Comparison of ENCODE assay signal across 16 cellular contexts in genomic region chr5:55177078-55177477, GRCh38. TPM values are rescaled to one million over a fixed set of nuclear protein-coding genes. Genes with fewer than 3 reads are reported as not detected.
DNase-seq lines count a peak whose midpoint lies in the region; ATAC-seq and TF ChIP-seq lines count a peak whose summit lies in the region.
"Had no signal": no experiment of that assay in that cellular context is flagged by ENCODE, and none has a peak within 500 bp of the region (broad histone marks: within the 10 kb centered on the region; RNA-seq: fewer than 3 reads in every experiment).

No MANE protein-coding gene starts in this region.

- POLR2A ChIA-PET in HCT116 (lab: Charles Lee): interaction anchor here (0.6 to 1.0 kb wide), 2 partner anchors 49 to 54 kb away, joined by 3 to 4 read pairs; no protein-coding TSS in a partner anchor
- POLR2A ChIA-PET in CD8-positive, alpha-beta memory T cell (lab: Charles Lee): interaction anchor here (0.5 kb wide), 1 partner anchor 1774 kb away, joined by 3 read pairs; no protein-coding TSS in a partner anchor

- TF ChIP-seq RAD21 in HCT116 (IDR thresholded peaks at IDR 0.05; ENCODE audit: low read depth): no peak

- TF ChIP-seq POLR2A in HCT116 (IDR thresholded peaks at IDR 0.05; ENCODE audit: borderline replicate concordance, extremely low read depth, insufficient read depth, insufficient read length): no peak

- no peak overlapping the region for H3K27ac Mint-ChIP-seq in CD14-positive monocyte
- peak overlapping the region in 1 of 8 donors; percentile 11 for H3K27ac Mint-ChIP-seq in CD8-positive, alpha-beta memory T cell
- H3K27ac Mint-ChIP-seq: activated T-cell treated with anti-CD3 and anti-CD28 coated beads, Interleukin-2, amount 50 U/mL, for 24 hours; CD4-positive, alpha-beta T cell had no signal

- intact Hi-C loops in CD14-positive monocyte (cut with micrococcal nuclease): no loop called here
- intact Hi-C loops in HCT116 (cut with micrococcal nuclease): loop anchor here (5.0 to 10.0 kb wide), 2 partner anchors 40 to 818 kb away; partner anchors contain the start of gene IL6ST

- peak overlapping the region; percentile 98 for H2AFZ ChIP-seq in HCT116 (ENCODE audit: low read depth, low read length, poor library complexity, severe bottlenecking)

- H3K79me2 ChIP-seq in HCT116 (ENCODE audit: insufficient read depth, low read length): no peaks in the 10 kb centered on the region

- peaks cover 0 to 7% of the 10 kb centered on the region in 2 donors for H3K36me3 Mint-ChIP-seq in CD14-positive monocyte
- no peaks in the 10 kb centered on the region for H3K36me3 Mint-ChIP-seq in CD8-positive, alpha-beta memory T cell

- peaks cover 2 to 22% (median 7%) of the 10 kb centered on the region in 7 donors for H3K9me3 Mint-ChIP-seq in CD14-positive monocyte
- peaks cover 0 to 11% (median 0%) of the 10 kb centered on the region in 5 donors for H3K9me3 Mint-ChIP-seq in CD8-positive, alpha-beta memory T cell
- H3K9me3 Mint-ChIP-seq: activated T-cell treated with anti-CD3 and anti-CD28 coated beads, Interleukin-2, amount 50 U/mL, for 24 hours; CD4-positive, alpha-beta T cell had no signal

- H3K4me2 ChIP-seq in HCT116 (ENCODE audit: low read length): peak overlapping the region; percentile 74

- H3K9me3 ChIP-seq in HCT116 (ENCODE audit: control insufficient read depth in 1 of 2, insufficient read depth in 1 of 2, low read depth in 1 of 2, low read length in 2 of 2): no peaks in the 10 kb centered on the region
- H3K9me3 ChIP-seq in SJCRH30 (replicated peaks): no peaks in the 10 kb centered on the region
- H3K9me3 ChIP-seq in iPS-20b (ENCODE audit: insufficient read depth, low read depth, low read length): no peaks in the 10 kb centered on the region
- H3K9me3 ChIP-seq in CD8-positive, alpha-beta memory T cell (ENCODE audit: low read length): no peaks in the 10 kb centered on the region
- H3K9me3 ChIP-seq: neutrophil had no signal

- TF ChIP-seq CTCF in CD14-positive monocyte (IDR thresholded peaks at IDR 0.05): no peak
- TF ChIP-seq CTCF in HCT116 (IDR thresholded peaks at IDR 0.05 in 2 of 3, conservative IDR thresholded peaks at IDR 0.05 in 1 of 3; ENCODE audit: borderline replicate concordance in 1 of 3, insufficient read depth in 1 of 3, low read depth in 2 of 3, low read length in 2 of 3): no peak

- DNase-seq in CD14-positive monocyte (ENCODE audit: low spot score): no peak
- DNase-seq in HCT116 (ENCODE audit: low read depth, low spot score): no peak
- no peak for DNase-seq in SJCRH30
- no peak for DNase-seq in AG20443 (ENCODE audit: low spot score)
- no peak for DNase-seq in DMS153 (lab: John Stamatoyannopoulos, UW)
- no peak for DNase-seq in CD8-positive, alpha-beta memory T cell
- DNase-seq: GDM1 had no signal

- ATAC-seq in HCT116 (no peak), GM21360 (IDR thresholded peaks at IDR 0.05; ENCODE audit: unreplicated experiment) (no peak)

- H3K27me3 ChIP-seq in HCT116 (ENCODE audit: insufficient read depth, low read length): no peaks in the 10 kb centered on the region
- no peaks in the 10 kb centered on the region for H3K27me3 ChIP-seq in SJCRH30
- peaks cover 96% of the 10 kb centered on the region for H3K27me3 ChIP-seq in iPS-20b (ENCODE audit: insufficient read depth, low read length)
- H3K27me3 ChIP-seq in CD8-positive, alpha-beta memory T cell (ENCODE audit: insufficient read depth, low read length, poor library complexity, severe bottlenecking): peaks cover 55% of the 10 kb centered on the region

- H3K36me3 ChIP-seq in HCT116 (ENCODE audit: control insufficient read depth in 1 of 2, insufficient read depth in 2 of 2, low read length in 2 of 2) (no peaks in the 10 kb centered on the region), SJCRH30 (no peaks in the 10 kb centered on the region), iPS-20b (ENCODE audit: insufficient read depth, low read depth, low read length) (no peaks in the 10 kb centered on the region)
- H3K36me3 ChIP-seq in CD8-positive, alpha-beta memory T cell (ENCODE audit: insufficient read depth, low read length): no peaks in the 10 kb centered on the region
- H3K36me3 ChIP-seq: neutrophil had no signal

- no TSS peak for BruUV-seq in HCT116 (replicated peaks; lab: Mats Ljungman, UMichigan)

- H4K20me1 ChIP-seq in HCT116 (ENCODE audit: insufficient read depth): no peaks in the 10 kb centered on the region

- H3K9ac ChIP-seq in HCT116 (ENCODE audit: low read length) (0 out of 2 replicates have a peak overlapping the region, but pooled peaks have one; percentile 32), iPS-20b (ENCODE audit: low read depth, low read length) (no peak overlapping the region)

- peaks cover 66 to 91% (median 71%) of the 10 kb centered on the region in 3 donors for H3K27me3 Mint-ChIP-seq in CD14-positive monocyte (ENCODE audit: low read depth in 3 of 3)
- peaks cover 57 to 89% of the 10 kb centered on the region in 2 donors for H3K27me3 Mint-ChIP-seq in CD8-positive, alpha-beta memory T cell

- CTCF ChIA-PET in HCT116 (lab: Charles Lee): interaction anchor here (1.3 to 1.9 kb wide), 2 partner anchors 10 to 14 kb away, joined by 4 to 9 read pairs; no protein-coding TSS in a partner anchor
- CTCF ChIA-PET in CD8-positive, alpha-beta memory T cell (lab: Charles Lee): interaction anchor here (3.0 kb wide), 1 partner anchor 55 kb away, joined by 7 read pairs; no protein-coding TSS in a partner anchor

- H3K4me3 Mint-ChIP-seq in CD14-positive monocyte: peak overlapping the region; percentile 65 to 89
- H3K4me3 Mint-ChIP-seq in CD8-positive, alpha-beta memory T cell: peak overlapping the region in 3 of 7 donors; percentile 2 to 27 (median 4)
- H3K4me3 Mint-ChIP-seq: CD4-positive, alpha-beta T cell had no signal

- no peak overlapping the region for H3K27ac ChIP-seq in HCT116 (ENCODE audit: low read depth, low read length)
- H3K27ac ChIP-seq in SJCRH30: no peak overlapping the region
- no peak overlapping the region for H3K27ac ChIP-seq in iPS-20b (ENCODE audit: low read length)
- no peak overlapping the region for H3K27ac ChIP-seq in CD8-positive, alpha-beta memory T cell (ENCODE audit: low read depth, low read length)
- H3K27ac ChIP-seq: neutrophil, SK-N-MC, skin epidermis had no signal

- no peaks in the 10 kb centered on the region for H3K9me2 ChIP-seq in HCT116 (ENCODE audit: insufficient read depth)

- H3K4me3 ChIP-seq in HCT116 (replicated peaks in 1 of 2; ENCODE audit: low read depth in 1 of 2, low read length in 2 of 2) (peak overlapping the region in 1 of 2 experiments; percentile 44; a peak in 1 of 4 replicates), SJCRH30 (peak overlapping the region; percentile 51), iPS-20b (ENCODE audit: low read length) (peak overlapping the region; percentile 59)
- no peak overlapping the region for H3K4me3 ChIP-seq in CD8-positive, alpha-beta memory T cell (ENCODE audit: low read length)
- H3K4me3 ChIP-seq: SK-N-MC had no signal

- RAD21 ChIA-PET in HCT116 (lab: Charles Lee; ENCODE audit: low non-redundant PET in 1 of 2, low total read pairs in 2 of 2, uncharacterized antibody in 2 of 2, unreplicated experiment in 2 of 2): interaction anchor here in 1 of 2 experiments (0.9 kb wide), 1 partner anchor 42 kb away, joined by 3 read pairs; no protein-coding TSS in a partner anchor

- peaks cover 14 to 36% of the 10 kb centered on the region in 2 experiments; a peak in 3 of 4 replicates for H3K4me1 ChIP-seq in HCT116 (ENCODE audit: control insufficient read depth in 1 of 2, insufficient read depth in 2 of 2, low read length in 2 of 2)
- H3K4me1 ChIP-seq in SJCRH30: no peaks in the 10 kb centered on the region
- H3K4me1 ChIP-seq in iPS-20b (ENCODE audit: insufficient read depth, low read length): peaks cover 10% of the 10 kb centered on the region; the same call in 1 of the 2 replicates
- peaks cover 33% of the 10 kb centered on the region for H3K4me1 ChIP-seq in CD8-positive, alpha-beta memory T cell (ENCODE audit: insufficient read depth, low read length)

- peaks cover 35% of the 10 kb centered on the region for H3K4me1 Mint-ChIP-seq in CD14-positive monocyte
- peaks cover 26 to 40% (median 39%) of the 10 kb centered on the region in 3 donors for H3K4me1 Mint-ChIP-seq in CD8-positive, alpha-beta memory T cell

TF ChIP-seq in HCT116, 20 proteins besides CTCF, POLR2A, EP300 and RAD21:
- TF ChIP-seq SIN3A (IDR thresholded peaks at IDR 0.05; ENCODE audit: low read depth) (no peak), EGR1 (IDR thresholded peaks at IDR 0.05; ENCODE audit: low read depth) (no peak), EZH2phosphoT487 (IDR thresholded peaks at IDR 0.05; ENCODE audit: borderline replicate concordance) (no peak)
TF ChIP-seq in HCT116: peak in this region for 0.

RNA-seq across cellular contexts. Expression of gene CDC20B, which starts 4.1 kb away (rescaled TPM):
- not detected for polyA plus RNA-seq in CD14-positive monocyte
- not detected for total RNA-seq in HCT116 (2021; ENCODE audit: unreplicated experiment)
- polyA plus RNA-seq in HCT116 (2012): 0.01 TPM in 1 of 2 replicates, not detected in the other
- 0.02 TPM in 1 of 2 replicates, not detected in the other for total RNA-seq in SJCRH30 (2014; rRNA removed; shearing (Covaris generic))
- under 1 TPM in 1 of 2 experiments, not detected in 1; 0.16 TPM for total RNA-seq in CD8-positive, alpha-beta memory T cell
- not detected for polyA plus RNA-seq in CD8-positive, alpha-beta memory T cell
- total RNA-seq: CD4-positive, alpha-beta T cell; HepG2 had no signal
- polyA plus RNA-seq: HepG2 had no signal

RNA-seq across cellular contexts. Expression of gene GPX8, which starts 17.1 kb away (rescaled TPM):
- polyA plus RNA-seq in CD14-positive monocyte: not detected
- total RNA-seq in HCT116 (2021; ENCODE audit: unreplicated experiment): 36.5 TPM
- 10.8 and 18.1 TPM in 2 replicates for polyA plus RNA-seq in HCT116 (2012)
- 42.9 and 46.0 TPM in 2 replicates for total RNA-seq in SJCRH30 (2014; rRNA removed; shearing (Covaris generic))
- total RNA-seq in CD8-positive, alpha-beta memory T cell: not detected
- not detected for polyA plus RNA-seq in CD8-positive, alpha-beta memory T cell
- total RNA-seq: CD4-positive, alpha-beta T cell had no signal

RNA-seq across cellular contexts. Expression of gene MCIDAS, which starts 50.0 kb away (rescaled TPM):
- polyA plus RNA-seq in CD14-positive monocyte: not detected
- 6.4 TPM for total RNA-seq in HCT116 (2021; ENCODE audit: unreplicated experiment)
- polyA plus RNA-seq in HCT116 (2012): 3.1 and 3.4 TPM in 2 replicates
- total RNA-seq in SJCRH30 (2014; rRNA removed; shearing (Covaris generic)): 0.71 and 0.83 TPM in 2 replicates
- not detected for total RNA-seq in CD8-positive, alpha-beta memory T cell
- polyA plus RNA-seq in CD8-positive, alpha-beta memory T cell: not detected
- total RNA-seq: CD4-positive, alpha-beta T cell; HepG2; temporal lobe had no signal
- polyA plus RNA-seq: HepG2 had no signal

RNA-seq across cellular contexts. Expression of gene CCNO, which starts 56.3 kb away (rescaled TPM):
- polyA plus RNA-seq in CD14-positive monocyte: not detected
- total RNA-seq in HCT116 (2021; ENCODE audit: unreplicated experiment): 12.1 TPM
- polyA plus RNA-seq in HCT116 (2012): 9.0 and 9.6 TPM in 2 replicates
- total RNA-seq in SJCRH30 (2014; rRNA removed; shearing (Covaris generic)): 0.35 and 0.43 TPM in 2 replicates
- under 1 TPM in 1 of 2 experiments, not detected in 1; 0.20 TPM for total RNA-seq in CD8-positive, alpha-beta memory T cell
- polyA plus RNA-seq in CD8-positive, alpha-beta memory T cell: 0.12 TPM
- total RNA-seq: CD4-positive, alpha-beta T cell; temporal lobe had no signal
- polyA plus RNA-seq: HepG2 had no signal

Comparison
In these comparisons a context has a peak if more than half of its experiments do, and no peak if none do; other contexts are left out.
1. RNA of gene GPX8, which starts 17.1 kb away (total RNA-seq): 42.9 to 46.0 TPM in SJCRH30 and 36.5 TPM in HCT116 (single experiment); not detected in CD8-positive, alpha-beta memory T cell; every median in the first group is over 10 times any median in the second.